8 cellular contexts compared by ENCODE assay signal in the genomic region with DNA sequence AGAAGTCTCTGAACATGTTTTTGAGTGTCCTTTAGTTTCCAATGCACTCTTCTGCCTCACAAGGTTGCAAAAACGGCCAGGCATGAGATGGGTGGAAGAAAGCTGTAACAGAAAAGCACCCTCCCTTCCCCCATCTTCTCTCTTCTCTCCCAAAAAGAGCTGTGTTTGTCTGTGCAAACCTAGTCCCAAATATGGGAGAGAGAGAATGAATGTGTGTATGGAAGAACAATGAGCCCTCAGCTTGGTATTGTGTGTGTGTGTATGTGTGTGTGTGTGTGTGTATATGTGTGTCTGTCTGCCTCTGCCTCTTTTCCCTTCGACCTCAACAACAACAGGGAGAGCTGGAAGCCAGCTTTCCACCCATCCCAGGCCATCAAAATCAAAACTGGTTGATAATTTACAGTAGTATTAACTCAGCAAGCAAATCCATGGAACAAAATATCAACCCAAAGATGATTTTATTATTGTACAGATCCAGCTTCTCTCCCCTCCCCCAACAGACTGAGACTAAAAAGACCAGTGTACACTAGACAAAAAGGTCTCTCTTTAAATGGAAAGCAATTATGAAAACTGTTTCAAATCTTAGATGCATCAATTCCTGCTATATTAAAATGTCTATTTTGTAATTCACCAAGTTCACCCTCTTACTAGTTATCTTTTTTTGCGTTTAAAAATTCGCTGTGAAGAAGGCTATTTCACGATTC. TPM values are rescaled to one million over a fixed set of nuclear protein-coding genes. Genes with fewer than 3 reads are reported as not detected.
DNase-seq lines count a peak whose midpoint lies in the region; ATAC-seq, FAIRE-seq and TF ChIP-seq lines count a peak whose summit lies in the region.

No MANE protein-coding gene starts in this region.

- RAD21 ChIA-PET in GM12878 (lab: Charles Lee; ENCODE audit: unreplicated experiment) = interaction anchor here (0.6 to 2.3 kb wide), 14 partner anchors 11 to 255 kb away, joined by 3 to 22 read pairs (median 4); no protein-coding TSS in a partner anchor

- H3K4me1 ChIP-seq in DOHH2 (ENCODE audit: control insufficient read depth, low read length) (peaks cover 42% of the 10 kb centered on the region), GM12878 (ENCODE audit: control insufficient read depth, insufficient read depth, low read length) (no peaks in the 10 kb centered on the region), HepG2 (ENCODE audit: insufficient read depth, low read length) (peaks cover 57% of the 10 kb centered on the region), testis (peaks cover 22% of the 10 kb centered on the region)

- DNase-seq in NCI-H1105 (lab: John Stamatoyannopoulos, UW) = peak; percentile 8
- DNase-seq in GM12878 (ENCODE audit: low read depth, low spot score) = no peak
- DNase-seq in HepG2 (ENCODE audit: low spot score) = no peak
- no peak for DNase-seq in testis
- DNase-seq in GOT3 (lab: John Stamatoyannopoulos, UW) = no peak
- no peak for DNase-seq in effector CD4-positive, alpha-beta T cell

- intact Hi-C loops in GM12878 (cut with micrococcal nuclease; ENCODE audit: unreplicated experiment) = loop anchor here (5.0 kb wide), 1 partner anchor 53 kb away; no protein-coding TSS in a partner anchor
- intact Hi-C loops in HepG2 (cut with micrococcal nuclease; ENCODE audit: unreplicated experiment) = loop anchor here (5.0 kb wide), 2 partner anchors 42 to 73 kb away; no protein-coding TSS in a partner anchor
- intact Hi-C loops in testis (cut with DNase I; ENCODE audit: low total_unique reads) = no loop called here

- peaks cover 18% of the 10 kb centered on the region; the same call in 1 of the 2 replicates for H4K20me1 ChIP-seq in DOHH2 (ENCODE audit: control insufficient read depth, insufficient read depth, low read depth, low read length)
- H4K20me1 ChIP-seq in GM12878 (ENCODE audit: control insufficient read depth, insufficient read depth) = no peaks in the 10 kb centered on the region
- H4K20me1 ChIP-seq in HepG2 (ENCODE audit: insufficient read depth, low read length) = peaks cover 31% of the 10 kb centered on the region

- H3K9ac ChIP-seq in GM12878 (ENCODE audit: control insufficient read depth, insufficient read depth, low read length) (peak overlapping the region; percentile 95), HepG2 (ENCODE audit: insufficient read depth, low read depth, low read length) (peak overlapping the region; percentile 91)

- TF ChIP-seq EP300 in GM12878 (IDR thresholded peaks at IDR 0.05; ENCODE audit: borderline replicate concordance in 1 of 2, control insufficient read depth in 1 of 2, low read depth in 2 of 2, low read length in 2 of 2) (no peak), HepG2 (IDR thresholded peaks at IDR 0.05; ENCODE audit: low read depth in 2 of 2, low read length in 2 of 2) (no peak), HepG2 (CRISPR knock-in tag; IDR thresholded peaks at IDR 0.05; ENCODE audit: borderline replicate concordance) (no peak)

- POLR2A ChIA-PET in GM12878 (lab: Charles Lee) (interaction anchor here (0.5 to 3.4 kb wide), 13 partner anchors 10 to 316 kb away, joined by 3 to 27 read pairs (median 4); a partner anchor contains a TSS), HepG2 (lab: Yijun Ruan, JAX) (interaction anchor here (1.3 to 3.5 kb wide), 5 partner anchors 33 to 76 kb away, joined by 3 to 18 read pairs (median 4); a partner anchor contains a TSS)

- H3K27me3 ChIP-seq in DOHH2 (ENCODE audit: control insufficient read depth, low read length) = no peaks in the 10 kb centered on the region
- H3K27me3 ChIP-seq in GM12878 (replicated peaks in 1 of 2; ENCODE audit: control insufficient read depth in 2 of 2, insufficient read depth in 2 of 2, low read length in 1 of 2) = no peaks in the 10 kb centered on the region
- no peaks in the 10 kb centered on the region; a peak in 1 of 5 replicates for H3K27me3 ChIP-seq in HepG2 (ENCODE audit: control insufficient read depth in 1 of 2, insufficient read depth in 2 of 2, low read length in 2 of 2)
- no peaks in the 10 kb centered on the region for H3K27me3 ChIP-seq in testis

- FAIRE-seq in GM12878 (lab: Jason Lieb, UNC) = peak; percentile 87
- FAIRE-seq in HepG2 (lab: Jason Lieb, UNC) = peak; percentile 55

- ATAC-seq in GM12878 (no peak), HepG2 (no peak), GM19035 (IDR thresholded peaks at IDR 0.05; ENCODE audit: unreplicated experiment) (no peak)

- TF ChIP-seq RAD21 in GM12878 (IDR thresholded peaks at IDR 0.05; ENCODE audit: insufficient read depth, low read depth, low read length) = no peak
- TF ChIP-seq RAD21 in HepG2 (CRISPR knock-in tag; IDR thresholded peaks at IDR 0.05) = no peak

- WGBS in GM12878 (ENCODE audit: insufficient coverage, insufficient replicate concordance, low lambda C conversion rate, missing lambda C conversion rate) = 24% methylated on average over 5 of the region's 5 CpGs
- WGBS in HepG2 (ENCODE audit: low lambda C conversion rate) = 2% methylated on average over 5 of the region's 5 CpGs
- 10 to 11% methylated on average over 5 of the region's 5 CpGs for WGBS in testis, 2 donors

- H2AFZ ChIP-seq in GM12878 (ENCODE audit: control insufficient read depth, low read depth, low read length) (no peak overlapping the region; the same call in 1 of the 2 replicates), HepG2 (ENCODE audit: low read length) (no peak overlapping the region)

- no peaks in the 10 kb centered on the region for H3K9me2 ChIP-seq in DOHH2 (replicated peaks; ENCODE audit: control insufficient read depth, low read length)

- peak overlapping the region; percentile 94 for H3K4me3 ChIP-seq in DOHH2 (ENCODE audit: low read length)
- peak overlapping the region; percentile 91 for H3K4me3 ChIP-seq in GM12878
- H3K4me3 ChIP-seq in HepG2 (replicated peaks in 1 of 3; ENCODE audit: insufficient read depth in 1 of 3, low read depth in 2 of 3, low read length in 3 of 3) = peak overlapping the region; percentile 86 to 95 (median 91)
- H3K4me3 ChIP-seq in testis = no peak overlapping the region

- in situ Hi-C loops in GM12878 (cut with MboI) (no loop called here), HepG2 (cut with HindIII; ENCODE audit: extremely low pct_ligation_motif_present, low pct_unique_long_range_greater_than_20kb) (no loop called here)

- no peak for TF ChIP-seq POLR2A in GM12878 (IDR thresholded peaks at IDR 0.05; ENCODE audit: low read depth, low read length)
- TF ChIP-seq POLR2A in HepG2 (IDR thresholded peaks at IDR 0.05; ENCODE audit: insufficient read depth in 1 of 2, low read depth in 2 of 2, low read length in 2 of 2) = no peak
- no peak for TF ChIP-seq POLR2A in testis (IDR thresholded peaks at IDR 0.05)

- SMC1A ChIA-PET in GM12878 (lab: Charles Lee; ENCODE audit: uncharacterized antibody, unreplicated experiment) = interaction anchor here (0.6 to 3.5 kb wide), 21 partner anchors 12 to 840 kb away, joined by 3 to 22 read pairs (median 4); a partner anchor contains a TSS

- H3K27ac ChIP-seq in DOHH2 (ENCODE audit: low read depth, low read length) (peak overlapping the region; percentile 77), GM12878 (ENCODE audit: control insufficient read depth, insufficient read depth) (peak overlapping the region; percentile 95), HepG2 (ENCODE audit: extremely low read length, insufficient read depth, low read length) (peak overlapping the region; percentile 88), testis (peak overlapping the region; percentile 93 to 98)

- TF ChIP-seq CTCF in DOHH2 (IDR thresholded peaks at IDR 0.05; ENCODE audit: low read depth, low read length, poor library complexity, severe bottlenecking) = no peak
- no peak for TF ChIP-seq CTCF in GM12878 (IDR thresholded peaks at IDR 0.05 in 2 of 3, conservative IDR thresholded peaks at IDR 0.05 in 1 of 3; ENCODE audit: control insufficient read depth in 2 of 3, extremely low read depth in 1 of 3, insufficient read depth in 1 of 3, low read depth in 3 of 3, low read length in 3 of 3)
- TF ChIP-seq CTCF in HepG2 (CRISPR knock-in tag; IDR thresholded peaks at IDR 0.05) = no peak
- TF ChIP-seq CTCF in testis (IDR thresholded peaks at IDR 0.05) = no peak

- peaks cover 6% of the 10 kb centered on the region for H3K36me3 ChIP-seq in DOHH2 (ENCODE audit: control insufficient read depth, low read length)
- no peaks in the 10 kb centered on the region for H3K36me3 ChIP-seq in GM12878 (ENCODE audit: control insufficient read depth in 2 of 2, insufficient read depth in 2 of 2, low read length in 1 of 2)
- no peaks in the 10 kb centered on the region for H3K36me3 ChIP-seq in HepG2 (replicated peaks in 1 of 2; ENCODE audit: control insufficient read depth in 1 of 2, insufficient read depth in 2 of 2, low read length in 2 of 2)
- H3K36me3 ChIP-seq in testis (ENCODE audit: low read depth, missing control alignments) = no peaks in the 10 kb centered on the region

- CTCF ChIA-PET in GM12878 (lab: Yijun Ruan, JAX) = interaction anchor here (0.6 to 2.3 kb wide), 17 partner anchors 30 to 798 kb away, joined by 3 to 26 read pairs (median 4); no protein-coding TSS in a partner anchor
- CTCF ChIA-PET in HepG2 (lab: Yijun Ruan, JAX; ENCODE audit: low intra/inter-chr PET ratio, low total read pairs) = no interaction called here

- BruUV-seq in GM12878 (replicated peaks; lab: Mats Ljungman, UMichigan) = no TSS peak
- BruUV-seq in HepG2 (replicated peaks; lab: Mats Ljungman, UMichigan) = no TSS peak

- peaks cover 5% of the 10 kb centered on the region for H3F3A ChIP-seq in DOHH2 (ENCODE audit: control insufficient read depth, insufficient read depth)

- H3K4me2 ChIP-seq in DOHH2 (ENCODE audit: low read length) = peak overlapping the region; percentile 88
- H3K4me2 ChIP-seq in GM12878 (ENCODE audit: control insufficient read depth, insufficient read depth) = peak overlapping the region; percentile 36
- H3K4me2 ChIP-seq in HepG2 (ENCODE audit: low read depth, low read length) = peak overlapping the region; percentile 84

- no peaks in the 10 kb centered on the region for H3K9me3 ChIP-seq in DOHH2 (ENCODE audit: control insufficient read depth, insufficient read depth, low read length)
- no peaks in the 10 kb centered on the region for H3K9me3 ChIP-seq in GM12878 (replicated peaks; ENCODE audit: control insufficient read depth, insufficient read depth, low read length)
- no peaks in the 10 kb centered on the region for H3K9me3 ChIP-seq in HepG2 (ENCODE audit: low read length)
- H3K9me3 ChIP-seq in testis = no peaks in the 10 kb centered on the region

- peaks cover 67% of the 10 kb centered on the region for H3K79me2 ChIP-seq in DOHH2 (ENCODE audit: control insufficient read depth, low read length)
- H3K79me2 ChIP-seq in GM12878 (ENCODE audit: control insufficient read depth, insufficient read depth, low read length) = peaks cover 61% of the 10 kb centered on the region
- H3K79me2 ChIP-seq in HepG2 (ENCODE audit: insufficient read depth, low read length) = peaks cover 67% of the 10 kb centered on the region

RNA-seq across cellular contexts. Expression of a gene that starts 1.7 kb away (rescaled TPM):
- total RNA-seq in GM12878 (2013; cell fraction: nucleolus; rRNA removed) = 221 and 235 TPM in 2 replicates
- 27.6 and 41.7 TPM in 2 replicates for total RNA-seq in GM12878 (2014; rRNA removed)
- total RNA-seq in GM12878 (2014; rRNA removed; fragmentation: Illumina TruSeq; extraction: Trizol) = 14.6 and 20.3 TPM in 2 replicates
- total RNA-seq in GM12878 (2021) = 58.9 and 60.5 TPM in 2 replicates
- 14.5 TPM for polyA plus RNA-seq in GM12878 (2011; ENCODE audit: low read depth)
- polyA plus RNA-seq in GM12878 (2011; rRNA removed) = 7.0 and 8.9 TPM in 2 replicates
- 6.9 and 8.9 TPM in 2 replicates for polyA plus RNA-seq in GM12878 (2011; cell fraction: cytosol; rRNA removed)
- polyA plus RNA-seq in GM12878 (2011; cell fraction: nucleus; rRNA removed) = 35.2 and 62.7 TPM in 2 replicates
- 21.5 and 24.0 TPM in 2 replicates for polyA plus RNA-seq in GM12878 (2012)
- polyA plus RNA-seq in GM12878 (2014; fragmentation: Illumina TruSeq; extraction: Trizol) = 21.2 and 25.3 TPM in 2 replicates
- 1 to 10 TPM; 5.2 to 5.9 TPM for polyA plus RNA-seq in GM12878 (2014; fragmentation: Nextera tagmentation; extraction: Ambion mirVana)
- polyA plus RNA-seq in GM12878 (2014; rRNA removed) = 20.9 and 23.0 TPM in 2 replicates
- 10 to 100 TPM; 15.8 to 20.2 TPM for polyA plus RNA-seq in GM12878 (2016; fragmentation: Nextera tagmentation; extraction: Ambion mirVana)
- 76.2 and 90.7 TPM in 2 replicates for polyA minus RNA-seq in GM12878 (2011; rRNA and poly(A)+ RNA removed)
- polyA minus RNA-seq in GM12878 (2011; cell fraction: cytosol; rRNA and poly(A)+ RNA removed) = 35.8 and 43.2 TPM in 2 replicates
- 57.2 and 65.5 TPM in 2 replicates for polyA minus RNA-seq in GM12878 (2011; cell fraction: nucleus; rRNA and poly(A)+ RNA removed)
- total RNA-seq in HepG2 (2016; rRNA removed; fragmentation: Illumina TruSeq; extraction: Trizol) = 18.6 and 21.9 TPM in 2 replicates
- total RNA-seq in HepG2 (2016; cell fraction: cytosol; rRNA removed; fragmentation: Illumina TruSeq; extraction: Trizol; ENCODE audit: low read depth) = 254 and 312 TPM in 2 replicates
- total RNA-seq in HepG2 (2016; cell fraction: insoluble cytoplasmic fraction; rRNA removed; fragmentation: Illumina TruSeq; extraction: Trizol) = 13.9 and 17.5 TPM in 2 replicates
- 58.9 and 60.2 TPM in 2 replicates for total RNA-seq in HepG2 (2016; cell fraction: membrane; rRNA removed; fragmentation: Illumina TruSeq; extraction: Trizol)
- total RNA-seq in HepG2 (2016; cell fraction: nucleus; rRNA removed; fragmentation: Illumina TruSeq; extraction: Trizol) = 39.1 and 43.0 TPM in 2 replicates
- 15.9 and 18.3 TPM in 2 replicates for polyA plus RNA-seq in HepG2 (2011; rRNA removed)
- polyA plus RNA-seq in HepG2 (2011; cell fraction: cytosol; rRNA removed) = 7.2 and 7.4 TPM in 2 replicates
- 66.9 and 79.6 TPM in 2 replicates for polyA plus RNA-seq in HepG2 (2011; cell fraction: nucleus; rRNA removed)
- polyA plus RNA-seq in HepG2 (2012) = 42.4 and 45.9 TPM in 2 replicates
- polyA plus RNA-seq in HepG2 (2016; cell fraction: cytosol; fragmentation: Illumina TruSeq; extraction: Trizol; ENCODE audit: low read depth) = 1.7 and 2.2 TPM in 2 replicates
- polyA plus RNA-seq in HepG2 (2016; cell fraction: insoluble cytoplasmic fraction; fragmentation: Illumina TruSeq; extraction: Trizol; ENCODE audit: low read depth) = 11.9 and 19.5 TPM in 2 replicates
- 5.0 and 7.3 TPM in 2 replicates for polyA plus RNA-seq in HepG2 (2016; cell fraction: membrane; fragmentation: Illumina TruSeq; extraction: Trizol; ENCODE audit: low read depth)
- 58.3 and 59.3 TPM in 2 replicates for polyA plus RNA-seq in HepG2 (2016; cell fraction: nucleus; fragmentation: Illumina TruSeq; extraction: Trizol; ENCODE audit: insufficient read depth, low read depth)
- 39.2 and 98.5 TPM in 2 replicates for polyA minus RNA-seq in HepG2 (2011; rRNA and poly(A)+ RNA removed; ENCODE audit: low replicate concordance)
- 79.8 and 99.4 TPM in 2 replicates for polyA minus RNA-seq in HepG2 (2011; cell fraction: cytosol; rRNA and poly(A)+ RNA removed)
- 178 and 188 TPM in 2 replicates for polyA minus RNA-seq in HepG2 (2011; cell fraction: nucleus; rRNA and poly(A)+ RNA removed)
- total RNA-seq in testis = 100 to 1,000 TPM; 203 to 229 TPM
- 90.8 TPM for polyA plus RNA-seq in testis (ENCODE audit: insufficient read depth, low read depth, low replicate concordance)

Comparison
In these comparisons a context has a peak if more than half of its experiments do, and no peak if none do; other contexts are left out.
1. H3K4me2 ChIP-seq: peak in every context shown above with its lines; median percentile 88 in DOHH2; 84 in HepG2; 36 in GM12878.
2. H3K4me3 ChIP-seq: peak in DOHH2 (single experiment), GM12878 (single experiment) and HepG2 (3 of 3); none in testis (0 of 2).
3. Peak in every context shown above with its lines, with median percentiles within 50 percentile points of each other: H3K27ac ChIP-seq.